In genomic region chr17:50721194-50722010, GRCh38 we compare ENCODE assay signal across 8 cellular contexts. TPM values are rescaled to one million over a fixed set of nuclear protein-coding genes. Genes with fewer than 3 reads are reported as not detected.
DNase-seq lines count a peak whose midpoint lies in the region; ATAC-seq and TF ChIP-seq lines count a peak whose summit lies in the region.

No MANE protein-coding gene starts in this region.

- POLR2A ChIA-PET in IMR-90 (lab: Charles Lee; ENCODE audit: unreplicated experiment), result no interaction called here

- H2BK5ac ChIP-seq in IMR-90 (ENCODE audit: low read depth, low read length, poor library complexity, severe bottlenecking), result peak overlapping the region; percentile 18

- H3K4ac ChIP-seq in IMR-90 (ENCODE audit: low read depth, low read length), result no peak overlapping the region

- H3K14ac ChIP-seq in IMR-90 (replicated peaks; ENCODE audit: low read depth, low read length), result 0 out of 2 replicates have a peak overlapping the region, but pooled peaks have one; percentile 5

- H3K4me3 ChIP-seq in BLaER1 treated with 17β-estradiol and CSF1 and Interleukin-3, amounts not matched to agents 10 nM and 100 nM, result peak overlapping the region; percentile 77 to 99 (median 94)
- peak overlapping the region; percentile 79 for H3K4me3 ChIP-seq in IMR-90 (ENCODE audit: insufficient read depth, low read depth, low read length)
- H3K4me3 ChIP-seq in adrenal gland, result peak overlapping the region in 1 of 4 donors; percentile 89
- peak overlapping the region; percentile 74 to 93 (median 79) for H3K4me3 ChIP-seq in right lobe of liver
- peak overlapping the region; percentile 96 for H3K4me3 ChIP-seq in urinary bladder (ENCODE audit: low read depth, low read length)

- intact Hi-C loops in IMR-90 (cut with micrococcal nuclease), result no loop called here
- intact Hi-C loops in adrenal gland (cut with DNase I), result no loop called here
- intact Hi-C loops in right lobe of liver (cut with DNase I), result no loop called here

- TF ChIP-seq CTCF in IMR-90 (conservative IDR thresholded peaks at IDR 0.05; ENCODE audit: low read depth, low read length) (no peak), adrenal gland (IDR thresholded peaks at IDR 0.05) (no peak), right lobe of liver (IDR thresholded peaks at IDR 0.05) (no peak)

- H3K36me3 ChIP-seq in BLaER1 treated with 17β-estradiol and CSF1 and Interleukin-3, amounts not matched to agents 10 nM and 100 nM, result peaks cover 4 to 47% (median 38%) of the 10 kb centered on the region in 11 experiments; a peak in 18 of 22 replicates
- H3K36me3 ChIP-seq in IMR-90 (ENCODE audit: control insufficient read depth, insufficient read depth, low read length) (0 out of 2 replicates have a peak, but pooled peaks cover 2% of the 10 kb centered on the region), adrenal gland (replicated peaks in 1 of 2) (no peaks in the 10 kb centered on the region), right lobe of liver (no peaks in the 10 kb centered on the region), urinary bladder (ENCODE audit: insufficient read depth) (no peaks in the 10 kb centered on the region)

- in situ Hi-C loops in IMR-90 (cut with MboI; ENCODE audit: low sequenced_read_pairs), result no loop called here

- no peak overlapping the region for H2AFZ ChIP-seq in IMR-90 (replicated peaks; ENCODE audit: low read length, poor library complexity)

- DNase-seq in IMR-90, result no peak
- no peak for DNase-seq in adrenal gland
- no peak for DNase-seq in right lobe of liver
- DNase-seq in stimulated activated CD4-positive, alpha-beta T cell treated with anti-CD3 and anti-CD28 coated beads, Interleukin-15, amount 100 ng/mL, for 24 hours, result no peak

- H3K18ac ChIP-seq in IMR-90 (ENCODE audit: low read depth, low read length), result no peak overlapping the region

- TF ChIP-seq POLR2A in IMR-90 (IDR thresholded peaks at IDR 0.05; ENCODE audit: low read depth, low read length), result no peak
- TF ChIP-seq POLR2A in adrenal gland (IDR thresholded peaks at IDR 0.05), result peak in 1 of 2 donors; percentile 23
- no peak for TF ChIP-seq POLR2A in right lobe of liver (IDR thresholded peaks at IDR 0.05)

- peak overlapping the region; percentile 9; the same call in 1 of the 2 replicates for H3K56ac ChIP-seq in IMR-90 (ENCODE audit: extremely low read depth, insufficient read depth, low read length)

- H2BK20ac ChIP-seq in IMR-90 (ENCODE audit: low read depth, low read length), result no peak overlapping the region

- peaks cover 63 to 69% (median 68%) of the 10 kb centered on the region in 11 experiments for H4K20me1 ChIP-seq in BLaER1 treated with 17β-estradiol and CSF1 and Interleukin-3, amounts not matched to agents 10 nM and 100 nM
- peaks cover 65% of the 10 kb centered on the region for H4K20me1 ChIP-seq in IMR-90 (ENCODE audit: insufficient read depth, low read length)

- H4K5ac ChIP-seq in IMR-90 (ENCODE audit: low read depth, low read length), result no peak overlapping the region

- H3K9me1 ChIP-seq in IMR-90 (ENCODE audit: insufficient read depth, low read length), result peaks cover 6% of the 10 kb centered on the region

- ATAC-seq in IMR-90 (ENCODE audit: low read depth) (no peak), right lobe of liver (no peak), GM21529 (IDR thresholded peaks at IDR 0.05; ENCODE audit: unreplicated experiment) (no peak), HG03108 (IDR thresholded peaks at IDR 0.05; ENCODE audit: unreplicated experiment) (no peak)

- H3K4me2 ChIP-seq in BLaER1 treated with 17β-estradiol and CSF1 and Interleukin-3, amounts not matched to agents 10 nM and 100 nM, result peak overlapping the region; percentile 75 to 99 (median 88)
- H3K4me2 ChIP-seq in IMR-90 (ENCODE audit: low read depth, low read length), result peak overlapping the region; percentile 100

- H3K27me3 ChIP-seq in BLaER1 treated with 17β-estradiol and CSF1 and Interleukin-3, amounts not matched to agents 10 nM and 100 nM, result no peaks in the 10 kb centered on the region
- H3K27me3 ChIP-seq in IMR-90 (ENCODE audit: control insufficient read depth, insufficient read depth, low read length) (no peaks in the 10 kb centered on the region), adrenal gland (no peaks in the 10 kb centered on the region), right lobe of liver (no peaks in the 10 kb centered on the region)

- H2BK15ac ChIP-seq in IMR-90 (ENCODE audit: low read depth, low read length), result no peak overlapping the region

- CTCF ChIA-PET in IMR-90 (lab: Yijun Ruan, JAX), result interaction anchor here (0.6 kb wide), 1 partner anchor 436 kb away, joined by 5 read pairs; no protein-coding TSS in a partner anchor

- no CpG with 5 or more reads among the region's 7 CpGs for WGBS in IMR-90 (ENCODE audit: extremely low coverage in 2 of 2, insufficient read length in 1 of 2), 2 experiments
- 8 to 13% (median 11%) methylated on average over 7 of the region's 7 CpGs for WGBS in adrenal gland, 4 donors
- WGBS in right lobe of liver (ENCODE audit: insufficient coverage, low coverage, low lambda C conversion rate, missing lambda C conversion rate), result under 1% methylated on average over 7 of the region's 7 CpGs
- WGBS in urinary bladder, result 8% methylated on average over 7 of the region's 7 CpGs

- H2AK5ac ChIP-seq in IMR-90 (ENCODE audit: low read depth, low read length), result no peak overlapping the region

- no peak overlapping the region for H4K8ac ChIP-seq in IMR-90 (ENCODE audit: low read depth in 2 of 2, low read length in 2 of 2)

- H3K9ac ChIP-seq in BLaER1 treated with 17β-estradiol and CSF1 and Interleukin-3, amounts not matched to agents 10 nM and 100 nM, result peak overlapping the region; percentile 94 to 100 (median 97)
- peak overlapping the region; percentile 80; the same call in 1 of the 2 replicates for H3K9ac ChIP-seq in IMR-90 (ENCODE audit: low read depth, low read length)

- no TSS peak for BruUV-seq in IMR-90 (replicated peaks; lab: Mats Ljungman, UMichigan)

- dilution Hi-C loops in IMR-90 (cut with HindIII; ENCODE audit: low sequenced_read_pairs, unreplicated experiment), result no loop called here

- H3K4me1 ChIP-seq in BLaER1 treated with 17β-estradiol and CSF1 and Interleukin-3, amounts not matched to agents 10 nM and 100 nM, result peaks cover 30 to 56% (median 36%) of the 10 kb centered on the region in 10 experiments
- no peaks in the 10 kb centered on the region for H3K4me1 ChIP-seq in IMR-90 (ENCODE audit: control insufficient read depth, insufficient read depth, low read length)
- H3K4me1 ChIP-seq in adrenal gland (replicated peaks in 1 of 2), result peaks cover 6 to 57% of the 10 kb centered on the region in 2 donors
- H3K4me1 ChIP-seq in right lobe of liver, result peaks cover 0 to 64% (median 31%) of the 10 kb centered on the region in 4 donors
- H3K4me1 ChIP-seq in urinary bladder (ENCODE audit: insufficient read depth), result peaks cover 2% of the 10 kb centered on the region

- H2BK120ac ChIP-seq in IMR-90 (ENCODE audit: low read depth, low read length), result no peak overlapping the region

- H3K23ac ChIP-seq in IMR-90 (ENCODE audit: low read depth, low read length), result peak overlapping the region; percentile 34; the same call in 1 of the 2 replicates

- H3K79me1 ChIP-seq in IMR-90 (ENCODE audit: low read depth in 1 of 2, low read length in 2 of 2), result peaks cover 0 to 18% of the 10 kb centered on the region in 2 experiments; a peak in 2 of 4 replicates

- H4K91ac ChIP-seq in IMR-90 (ENCODE audit: insufficient read depth, low read depth, low read length), result no peak overlapping the region

- H3K9me3 ChIP-seq in BLaER1 treated with 17β-estradiol and CSF1 and Interleukin-3, amounts not matched to agents 10 nM and 100 nM (replicated peaks in 1 of 11), result no peaks in the 10 kb centered on the region
- no peaks in the 10 kb centered on the region for H3K9me3 ChIP-seq in IMR-90 (ENCODE audit: control insufficient read depth, insufficient read depth, low read length)
- H3K9me3 ChIP-seq in adrenal gland (replicated peaks in 1 of 3), result no peaks in the 10 kb centered on the region
- H3K9me3 ChIP-seq in right lobe of liver, result no peaks in the 10 kb centered on the region

- H3K27ac ChIP-seq in BLaER1 treated with 17β-estradiol and CSF1 and Interleukin-3, amounts not matched to agents 10 nM and 100 nM, result peak overlapping the region in 10 of 11 experiments; percentile 94 to 99 (median 97); a peak in 19 of 22 replicates
- H3K27ac ChIP-seq in IMR-90 (ENCODE audit: insufficient read depth, low read length) (no peak overlapping the region), adrenal gland (peak overlapping the region in 3 of 5 donors; percentile 19 to 95 (median 20)), right lobe of liver (peak overlapping the region; percentile 10 to 99 (median 92)), urinary bladder (ENCODE audit: low read depth) (no peak overlapping the region)

- TF ChIP-seq RAD21 in IMR-90 (IDR thresholded peaks at IDR 0.05; ENCODE audit: low read length), result no peak

- H2AK9ac ChIP-seq in IMR-90 (replicated peaks; ENCODE audit: low read depth, low read length, poor library complexity), result no peak overlapping the region

TF ChIP-seq in IMR-90, 13 proteins besides CTCF, POLR2A, EP300 and RAD21 (continues in another document):
- TF ChIP-seq MAZ (IDR thresholded peaks at IDR 0.05; ENCODE audit: borderline replicate concordance, low read depth, low read length) (no peak), MAFK (IDR thresholded peaks at IDR 0.05; ENCODE audit: low read depth, low read length) (peak; percentile 15; the same call in 1 of the 2 replicates)

RNA-seq across cellular contexts. Expression of gene LUC7L3, which starts 2.0 kb away (rescaled TPM):
- total RNA-seq in IMR-90 (2012; rRNA removed), result 17.7 and 20.0 TPM in 2 replicates
- polyA plus RNA-seq in IMR-90 (2012; rRNA removed), result 44.7 and 47.5 TPM in 2 replicates
- 27.5 and 27.7 TPM in 2 replicates for polyA plus RNA-seq in IMR-90 (2012; cell fraction: cytosol; rRNA removed)
- polyA plus RNA-seq in IMR-90 (2012; cell fraction: nucleus; rRNA removed; ENCODE audit: low replicate concordance), result 183 and 387 TPM in 2 replicates
- 100 to 1,000 TPM in 1 of 8 donors, 10 to 100 TPM in 7; 16.1 to 142 (median 65.5) TPM for total RNA-seq in adrenal gland
- 100 to 1,000 TPM in 2 of 3 donors, 10 to 100 TPM in 1; 95.4 to 248 (median 112) TPM for polyA plus RNA-seq in adrenal gland
- total RNA-seq in right lobe of liver, result 10 to 100 TPM; 15.4 to 50.5 (median 31.0) TPM
- 129 TPM for total RNA-seq in urinary bladder
- 69.7 TPM for polyA plus RNA-seq in urinary bladder

RNA-seq across cellular contexts. Expression of gene ANKRD40, which starts 13.7 kb away (rescaled TPM):
- total RNA-seq in IMR-90 (2012; rRNA removed) (35.8 and 38.9 TPM in 2 replicates), adrenal gland (10 to 100 TPM; 24.8 to 46.4 (median 41.5) TPM), right lobe of liver (10 to 100 TPM; 13.9 to 17.4 (median 15.1) TPM), urinary bladder (37.6 TPM)
- polyA plus RNA-seq in IMR-90 (2012; rRNA removed) (23.4 and 23.5 TPM in 2 replicates), adrenal gland (10 to 100 TPM; 14.9 to 37.0 (median 18.7) TPM), urinary bladder (34.0 TPM)
- 6.0 and 8.0 TPM in 2 replicates for polyA plus RNA-seq in IMR-90 (2012; cell fraction: cytosol; rRNA removed)
- 6.2 and 29.6 TPM in 2 replicates for polyA plus RNA-seq in IMR-90 (2012; cell fraction: nucleus; rRNA removed; ENCODE audit: low replicate concordance)

RNA-seq across cellular contexts. Expression of gene ANKRD40CL, which starts 45.9 kb away (rescaled TPM):
- total RNA-seq in IMR-90 (2012; rRNA removed) (not detected in 2 replicates), adrenal gland (not detected), right lobe of liver (under 1 TPM in 1 of 6 experiments, not detected in 5; 0.29 TPM), urinary bladder (not detected)
- polyA plus RNA-seq in IMR-90 (2012; rRNA removed) (not detected in 2 replicates), adrenal gland (not detected), urinary bladder (not detected)
- polyA plus RNA-seq in IMR-90 (2012; cell fraction: cytosol; rRNA removed), result not detected in 2 replicates
- polyA plus RNA-seq in IMR-90 (2012; cell fraction: nucleus; rRNA removed; ENCODE audit: low replicate concordance), result not detected in 2 replicates

Comparison
In these comparisons a context has a peak if more than half of its experiments do, and no peak if none do; other contexts are left out.
1. H3K27ac ChIP-seq: peak in BLaER1 treated with 17β-estradiol and CSF1 and Interleukin-3, amounts not matched to agents 10 nM and 100 nM (10 of 11), adrenal gland (3 of 5) and right lobe of liver (3 of 3); none in IMR-90 (single experiment) and urinary bladder (single experiment).